ENCODE assay signal across 5 cellular contexts in the genomic region with DNA sequence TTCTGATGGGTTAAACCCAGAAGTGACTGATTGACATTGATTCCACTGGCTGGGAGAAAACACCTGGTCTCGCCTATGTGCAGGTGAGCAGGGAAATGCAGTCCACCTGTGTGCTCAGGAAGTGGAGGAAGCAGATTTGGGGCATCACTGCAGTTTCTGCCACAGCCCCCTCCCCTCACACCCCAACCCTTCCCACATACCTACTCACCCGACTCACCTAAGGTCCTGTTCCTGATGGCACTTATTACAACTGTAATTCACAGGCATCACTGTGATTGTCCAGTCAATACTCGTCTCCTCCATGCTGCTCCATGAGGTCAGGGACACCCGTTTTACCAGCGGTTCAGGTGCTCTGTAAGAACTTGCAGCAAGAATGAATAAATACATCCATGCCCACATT.
"Had no signal": no experiment of that assay in that cellular context is flagged by ENCODE, and none has a peak within 500 bp of the region (broad histone marks: within the 10 kb centered on the region; RNA-seq: fewer than 3 reads in every experiment).

No MANE protein-coding gene starts in this region.

- H3K4me1 Mint-ChIP-seq: IgD-negative memory B cell had no signal

- ATAC-seq: HepG2, K562 had no signal

- H3K27me3 Mint-ChIP-seq: IgD-negative memory B cell had no signal

- H3K4me3 ChIP-seq: K562 had no signal

- H3K27ac ChIP-seq: HL-60 had no signal

- H3K4me3 Mint-ChIP-seq: IgD-negative memory B cell had no signal

- DNase-seq: IMR-90 had no signal

- H3K27ac Mint-ChIP-seq: IgD-negative memory B cell had no signal
